ENCODE assay signal across 33 cellular contexts in genomic region chr7:121334376-121334775, GRCh38. TPM values are rescaled to one million over a fixed set of nuclear protein-coding genes. Genes with fewer than 3 reads are reported as not detected.
"Had no signal": no experiment of that assay in that cellular context is flagged by ENCODE, and none has a peak within 500 bp of the region (broad histone marks: within the 10 kb centered on the region; RNA-seq: fewer than 3 reads in every experiment).

No MANE protein-coding gene starts in this region.

- H3K27ac ChIP-seq: neural progenitor cell, ovary, parathyroid adenoma, psoas muscle, skin epidermis, spleen, suprapubic skin, testis, tibial artery, transverse colon, upper lobe of right lung, uterus had no signal

- H3K9me3 Mint-ChIP-seq: natural killer cell; nephron; neural progenitor cell; stimulated activated memory B cell treated with anti-CD40 and anti-IgM and Interleukin-4, amounts not matched to agents 10 μg/mL and 1 μg/mL and 100 μg/mL, for 72 hours; stimulated activated naive CD8-positive, alpha-beta T cell treated with anti-CD3 and anti-CD28 coated beads, Interleukin-15, amount 100 ng/mL, for 72 hours; type B pancreatic cell had no signal

- H3K27me3 ChIP-seq: ovary, testis had no signal

- H2AFZ ChIP-seq: neural progenitor cell, parathyroid adenoma had no signal

- H3K4me2 ChIP-seq: neural progenitor cell, smooth muscle cell had no signal

- H3K4me3 Mint-ChIP-seq: natural killer cell; nephron; neural progenitor cell; stimulated activated memory B cell treated with anti-CD40 and anti-IgM and Interleukin-4, amounts not matched to agents 10 μg/mL and 1 μg/mL and 100 μg/mL, for 72 hours; stimulated activated naive CD8-positive, alpha-beta T cell treated with anti-CD3 and anti-CD28 coated beads, Interleukin-15, amount 100 ng/mL, for 72 hours; type B pancreatic cell had no signal

- H3K27ac Mint-ChIP-seq: natural killer cell; nephron; neural progenitor cell; progenitor cell of endocrine pancreas; stimulated activated memory B cell treated with anti-CD40 and anti-IgM and Interleukin-4, amounts not matched to agents 10 μg/mL and 1 μg/mL and 100 μg/mL, for 72 hours; stimulated activated naive CD8-positive, alpha-beta T cell treated with anti-CD3 and anti-CD28 coated beads, Interleukin-15, amount 100 ng/mL, for 72 hours; type B pancreatic cell had no signal

- H3K36me3 Mint-ChIP-seq: natural killer cell, neural progenitor cell, type B pancreatic cell had no signal

- H3K9ac ChIP-seq: neural progenitor cell, parathyroid adenoma had no signal

- H3K27me3 Mint-ChIP-seq: stimulated activated memory B cell treated with anti-CD40 and anti-IgM and Interleukin-4, amounts not matched to agents 10 μg/mL and 1 μg/mL and 100 μg/mL, for 72 hours had no signal

- H3K79me2 ChIP-seq: parathyroid adenoma had no signal

- H3K9me3 ChIP-seq: ovary, psoas muscle, spleen, suprapubic skin, testis, tibial artery, transverse colon, upper lobe of right lung, uterus had no signal

- ATAC-seq: natural killer cell; psoas muscle; right cardiac atrium; sciatic nerve; stimulated activated memory B cell treated with anti-CD40 and anti-IgM and Interleukin-4, amounts not matched to agents 10 μg/mL and 1 μg/mL and 100 μg/mL, for 72 hours; stimulated activated naive CD8-positive, alpha-beta T cell treated with anti-CD3 and anti-CD28 coated beads, Interleukin-15, amount 100 ng/mL, for 72 hours; stimulated activated naive CD8-positive, alpha-beta T cell treated with anti-CD3 and anti-CD28 coated beads, Interleukin-15, Interleukin-2, amounts not matched to agents 100 U/mL and 50 U/mL, for 24 hours; upper lobe of right lung had no signal

- H3K36me3 ChIP-seq: neural progenitor cell, ovary, suprapubic skin, tibial artery, transverse colon, upper lobe of right lung, uterus had no signal

- DNase-seq: natural killer cell; occipital lobe; ovary; posterior cingulate gyrus; psoas muscle; right cardiac atrium; spleen; stimulated activated CD4-positive, alpha-beta T cell treated with anti-CD3 and anti-CD28 coated beads, Interleukin-12 subunit alpha, Interleukin-12 subunit beta, amount 100 ng/mL, for 4 hours; stimulated activated CD4-positive, alpha-beta T cell treated with anti-CD3 and anti-CD28 coated beads, Interleukin-1b, Interleukin-23, amount 100 ng/mL, for 48 hours; stimulated activated CD4-positive, alpha-beta T cell treated with anti-CD3 and anti-CD28 coated beads, Interleukin-4, amount 100 ng/mL, for 1 hour; stimulated activated CD4-positive, alpha-beta T cell treated with anti-CD3 and anti-CD28 coated beads, Interleukin-4, amount 100 ng/mL, for 4 hours; stimulated activated CD8-positive, alpha-beta memory T cell treated with anti-CD3 and anti-CD28 coated beads, Interleukin-4, amount 100 ng/mL, for 48 hours; stimulated activated naive CD4-positive, alpha-beta T cell; stimulated activated naive CD8-positive, alpha-beta T cell treated with anti-CD3 and anti-CD28 coated beads, Interleukin-15, amount 100 ng/mL, for 72 hours; stimulated activated naive CD8-positive, alpha-beta T cell treated with anti-CD3 and anti-CD28 coated beads, Interleukin-15, Interleukin-2, amounts not matched to agents 100 U/mL and 50 U/mL, for 24 hours; substantia nigra; testis; tibial artery; transverse colon; upper lobe of right lung; uterus had no signal

- H3K4me3 ChIP-seq: neural progenitor cell, ovary, psoas muscle, skin epidermis, smooth muscle cell, spleen, suprapubic skin, testis, tibial artery, transverse colon, upper lobe of right lung, uterus had no signal

RNA-seq across cellular contexts. Expression of gene WNT16, which starts 5.6 kb away (rescaled TPM):
- total RNA-seq: natural killer cell, progenitor cell of endocrine pancreas, right cardiac atrium, sciatic nerve, smooth muscle cell, upper lobe of right lung had no signal
- polyA plus RNA-seq: neural cell, psoas muscle, right cardiac atrium, urinary bladder had no signal
